In genomic region chr2:234494361-234495075, GRCh38 we compare ENCODE assay signal across 8 cellular contexts. TPM values are rescaled to one million over a fixed set of nuclear protein-coding genes. Genes with fewer than 3 reads are reported as not detected.
A peak's percentile ranks its signal among the peaks of the same experiment; 100 is the strongest.
DNase-seq lines count a peak whose midpoint lies in the region; ATAC-seq and TF ChIP-seq lines count a peak whose summit lies in the region.

No MANE protein-coding gene starts in this region.

- ATAC-seq in right lobe of liver: no peak
- ATAC-seq in HG03342 (IDR thresholded peaks at IDR 0.05; ENCODE audit: unreplicated experiment): no peak

- in situ Hi-C loops in astrocyte of the spinal cord (cut with HindIII; ENCODE audit: low sequenced_read_pairs): no loop called here

- WGBS in right lobe of liver (ENCODE audit: insufficient coverage, low coverage, low lambda C conversion rate, missing lambda C conversion rate): 51% methylated on average over 8 of the region's 8 CpGs

- peak; percentile 38 for DNase-seq in ELF-1 (ENCODE audit: low read depth, low spot score)
- DNase-seq in NCI-H2029 (lab: John Stamatoyannopoulos, UW): peak; percentile 73
- peak; percentile 73 for DNase-seq in astrocyte of the spinal cord (ENCODE audit: low read depth, low spot score)
- no peak for DNase-seq in right lobe of liver
- no peak for DNase-seq in HPDE6-E6E7 (ENCODE audit: extremely low spot score)
- DNase-seq in GM20000 (ENCODE audit: low spot score): no peak
- DNase-seq in NCI-H1930 (lab: John Stamatoyannopoulos, UW): no peak

- peak; percentile 47 for TF ChIP-seq POLR2A in right lobe of liver (IDR thresholded peaks at IDR 0.05)

- H3K36me3 ChIP-seq in right lobe of liver: no peaks in the 10 kb centered on the region

- peak overlapping the region in 2 of 3 donors; percentile 47 to 59 for H3K27ac ChIP-seq in right lobe of liver

- H3K4me1 ChIP-seq in right lobe of liver: peaks cover 0 to 12% (median under 1%) of the 10 kb centered on the region in 4 donors

- H3K4me3 ChIP-seq in astrocyte of the spinal cord (ENCODE audit: low read depth, low read length) (peak overlapping the region; percentile 81), right lobe of liver (peak overlapping the region in 2 of 3 donors; percentile 58 to 68)

- intact Hi-C loops in right lobe of liver (cut with DNase I): no loop called here

- H3K27me3 ChIP-seq in right lobe of liver: no peaks in the 10 kb centered on the region

- no peak for TF ChIP-seq CTCF in astrocyte of the spinal cord (IDR thresholded peaks at IDR 0.05; ENCODE audit: low read depth, low read length)
- TF ChIP-seq CTCF in right lobe of liver (IDR thresholded peaks at IDR 0.05): no peak
- no peak for TF ChIP-seq CTCF in GM20000 (IDR thresholded peaks at IDR 0.05; ENCODE audit: extremely low read depth, missing control alignments)

- H3K9me3 ChIP-seq in right lobe of liver: no peaks in the 10 kb centered on the region

RNA-seq across cellular contexts. Expression of gene ARL4C, which starts 2.4 kb away (rescaled TPM):
- 1 to 10 TPM; 1.4 to 9.4 (median 2.5) TPM for total RNA-seq in right lobe of liver

Comparison
In these comparisons a context has a peak if more than half of its experiments do, and no peak if none do; other contexts are left out.
1. DNase-seq: peak in ELF-1 (single experiment), NCI-H2029 (single experiment) and astrocyte of the spinal cord (single experiment); none in right lobe of liver (0 of 3), HPDE6-E6E7 (single experiment), GM20000 (single experiment) and NCI-H1930 (0 of 2).